16 cellular contexts compared by ENCODE assay signal in genomic region chr2:106863387-106863786, GRCh38. TPM values are rescaled to one million over a fixed set of nuclear protein-coding genes. Genes with fewer than 3 reads are reported as not detected.
A peak's percentile ranks its signal among the peaks of the same experiment; 100 is the strongest.
DNase-seq lines count a peak whose midpoint lies in the region; ATAC-seq, FAIRE-seq and TF ChIP-seq lines count a peak whose summit lies in the region.
"Had no signal": no experiment of that assay in that cellular context is flagged by ENCODE, and none has a peak within 500 bp of the region (broad histone marks: within the 10 kb centered on the region; RNA-seq: fewer than 3 reads in every experiment).

No MANE protein-coding gene starts in this region.

- H3K4me3 ChIP-seq in NB4 (ENCODE audit: low read depth, low read length) (no peak overlapping the region), bronchial epithelial cell (ENCODE audit: low read depth, low read length) (no peak overlapping the region), mesendoderm (ENCODE audit: low read length) (no peak overlapping the region)
- H3K4me3 ChIP-seq: SJSA1 had no signal

- no peak overlapping the region for H3K4ac ChIP-seq in mesendoderm (ENCODE audit: low read depth, low read length)

- H3K4me2 ChIP-seq in mesendoderm (ENCODE audit: low read length): no peak overlapping the region

- no peak overlapping the region for H4K5ac ChIP-seq in mesendoderm (ENCODE audit: low read length)

- no peak overlapping the region for H4K8ac ChIP-seq in mesendoderm (ENCODE audit: low read depth, low read length)

- no peak overlapping the region for H2BK120ac ChIP-seq in mesendoderm (ENCODE audit: low read depth, low read length)

- no peak overlapping the region for H3K27ac Mint-ChIP-seq in immature natural killer cell

- H3K4me1 ChIP-seq in mesendoderm (ENCODE audit: control insufficient read depth, low read depth, low read length): no peaks in the 10 kb centered on the region
- H3K4me1 ChIP-seq: SJSA1 had no signal

- H3K27me3 Mint-ChIP-seq in immature natural killer cell (ENCODE audit: low read depth in 3 of 3): peaks cover 0 to 2% (median 0%) of the 10 kb centered on the region in 3 donors

- no peak overlapping the region for H2AK5ac ChIP-seq in mesendoderm (ENCODE audit: low read length)

- no peak overlapping the region for H3K23ac ChIP-seq in mesendoderm (ENCODE audit: low read length)

- H3K4me1 Mint-ChIP-seq in immature natural killer cell: no peaks in the 10 kb centered on the region

- FAIRE-seq in bronchial epithelial cell (lab: Jason Lieb, UNC): no peak
- FAIRE-seq: GM12891 had no signal

- TF ChIP-seq CTCF in NB4 (IDR thresholded peaks at IDR 0.05; ENCODE audit: low read depth, low read length): peak; percentile 16
- peak; percentile 32 for TF ChIP-seq CTCF in bronchial epithelial cell (IDR thresholded peaks at IDR 0.05; ENCODE audit: insufficient read depth, low read length, severe bottlenecking)

- H3K4me3 Mint-ChIP-seq in immature natural killer cell: no peak overlapping the region

- H3K79me1 ChIP-seq in mesendoderm (ENCODE audit: low read length): no peaks in the 10 kb centered on the region

- no peak overlapping the region for H3K18ac ChIP-seq in mesendoderm (ENCODE audit: low read length)

- peaks cover 0 to 9% (median 3%) of the 10 kb centered on the region in 6 donors for H3K9me3 Mint-ChIP-seq in immature natural killer cell

- DNase-seq in EH (ENCODE audit: low read depth) (peak; percentile 3), NB4 (ENCODE audit: low read depth) (no peak), bronchial epithelial cell (ENCODE audit: low read depth) (no peak), mesendoderm (peak; percentile 25), immature natural killer cell (no peak), occipital lobe (lab: John Stamatoyannopoulos, UW) (no peak)
- DNase-seq: activated T-cell treated with anti-CD3 and anti-CD28 coated beads, Interleukin-2, amount 50 U/mL, for 1 hour; amygdala; HCEC 1CT; right cardiac atrium; substantia nigra had no signal

- no peak for TF ChIP-seq POLR2A in NB4 (IDR thresholded peaks at IDR 0.05; ENCODE audit: extremely low read depth, insufficient read length)

- H3K9ac ChIP-seq in mesendoderm (ENCODE audit: low read length): no peak overlapping the region

- WGBS in mesendoderm (ENCODE audit: extremely low coverage, insufficient coverage, low lambda C conversion rate): no CpG with 5 or more reads among the region's 8 CpGs

- no peak overlapping the region for H2BK5ac ChIP-seq in mesendoderm (ENCODE audit: low read length)

- H3K27me3 ChIP-seq in bronchial epithelial cell (ENCODE audit: control insufficient read depth, insufficient read depth, low read length) (no peaks in the 10 kb centered on the region), mesendoderm (ENCODE audit: insufficient read depth, low read length, poor library complexity) (no peaks in the 10 kb centered on the region)

- no peak overlapping the region for H3K27ac ChIP-seq in mesendoderm (ENCODE audit: low read depth, low read length)
- H3K27ac ChIP-seq: SJSA1 had no signal

- no peaks in the 10 kb centered on the region for H3K36me3 Mint-ChIP-seq in immature natural killer cell

- H3K36me3 ChIP-seq in bronchial epithelial cell (ENCODE audit: control insufficient read depth, insufficient read depth, low read length) (no peaks in the 10 kb centered on the region), mesendoderm (ENCODE audit: control insufficient read depth, insufficient read depth, low read length) (no peaks in the 10 kb centered on the region)
- H3K36me3 ChIP-seq: SJSA1 had no signal

- no peaks in the 10 kb centered on the region for H3K79me2 ChIP-seq in mesendoderm (ENCODE audit: control insufficient read depth, insufficient read depth, low read length)

- ATAC-seq in HG02840 (IDR thresholded peaks at IDR 0.05; ENCODE audit: low FRiP score, unreplicated experiment) (no peak), HG03432 (IDR thresholded peaks at IDR 0.05; ENCODE audit: unreplicated experiment) (no peak)
- ATAC-seq: right cardiac atrium had no signal

- no peak overlapping the region for H2BK15ac ChIP-seq in mesendoderm (replicated peaks; ENCODE audit: low read depth)

- H3K56ac ChIP-seq in mesendoderm (ENCODE audit: low read length): no peak overlapping the region

RNA-seq across cellular contexts. Expression of gene ST6GAL2, which starts 22.6 kb away (rescaled TPM):
- not detected in 2 replicates for total RNA-seq in bronchial epithelial cell
- 2.9 TPM for polyA plus RNA-seq in mesendoderm (2013, experiment 1 of 2)
- 3.8 TPM for polyA plus RNA-seq in mesendoderm (2013, experiment 2 of 2)
- not detected for polyA plus RNA-seq in immature natural killer cell
- 148 TPM for total RNA-seq in occipital lobe
- total RNA-seq: LHCN-M2, SJSA1 had no signal

Comparison
In these comparisons a context has a peak if more than half of its experiments do, and no peak if none do; other contexts are left out.
1. DNase-seq: peak in EH (single experiment) and mesendoderm (single experiment); none in NB4 (single experiment), bronchial epithelial cell (single experiment), immature natural killer cell (0 of 3) and occipital lobe (single experiment).
2. RNA of gene ST6GAL2, which starts 22.6 kb away (total RNA-seq): 148 TPM in occipital lobe (single experiment); not detected in bronchial epithelial cell; every median in the first group is over 100 times any median in the second.